16 cellular contexts compared by ENCODE assay signal in genomic region chr4:20020049-20020448, GRCh38.
A peak's percentile ranks its signal among the peaks of the same experiment; 100 is the strongest.
DNase-seq lines count a peak whose midpoint lies in the region; ATAC-seq and TF ChIP-seq lines count a peak whose summit lies in the region.
"Had no signal": no experiment of that assay in that cellular context is flagged by ENCODE, and none has a peak within 500 bp of the region (broad histone marks: within the 10 kb centered on the region; RNA-seq: fewer than 3 reads in every experiment).

No MANE protein-coding gene starts in this region.

- no peak for TF ChIP-seq RAD21 in SK-N-SH (IDR thresholded peaks at IDR 0.05; ENCODE audit: low read length)

- no peaks in the 10 kb centered on the region for H3K36me3 ChIP-seq in SK-N-SH (replicated peaks in 1 of 2; ENCODE audit: control insufficient read depth in 1 of 2, insufficient read depth in 2 of 2, low read length in 1 of 2)
- no peaks in the 10 kb centered on the region for H3K36me3 ChIP-seq in RWPE2 (ENCODE audit: low read depth)
- H3K36me3 ChIP-seq: BLaER1 had no signal

- peaks cover 23% of the 10 kb centered on the region for H3F3A ChIP-seq in SK-N-SH (replicated peaks; ENCODE audit: insufficient read depth)

- H3K27me3 ChIP-seq in SK-N-SH (ENCODE audit: insufficient read depth) = no peaks in the 10 kb centered on the region
- H3K27me3 ChIP-seq in RWPE2 (ENCODE audit: insufficient read depth, poor library complexity, severe bottlenecking) = no peaks in the 10 kb centered on the region
- no peaks in the 10 kb centered on the region for H3K27me3 ChIP-seq in foreskin keratinocyte
- H3K27me3 ChIP-seq: BLaER1 had no signal

- no peak overlapping the region for H3K4me3 Mint-ChIP-seq in nephron progenitor cell
- no peak overlapping the region for H3K4me3 Mint-ChIP-seq in effector memory CD8-positive, alpha-beta T cell
- H3K4me3 Mint-ChIP-seq: CD14-positive monocyte; CD4-positive, alpha-beta memory T cell; H9 had no signal

- TF ChIP-seq CTCF in SK-N-SH (IDR thresholded peaks at IDR 0.05) (no peak), RWPE2 (IDR thresholded peaks at IDR 0.05; ENCODE audit: poor library complexity, severe bottlenecking) (no peak), foreskin keratinocyte (conservative IDR thresholded peaks at IDR 0.05) (no peak), nephron progenitor cell (IDR thresholded peaks at IDR 0.05) (no peak)

- H3K4me1 ChIP-seq in SK-N-SH (ENCODE audit: control insufficient read depth in 1 of 2, insufficient read depth in 2 of 2, low read depth in 1 of 2, low read length in 1 of 2) (peaks cover 3 to 12% of the 10 kb centered on the region in 2 experiments; a peak in 3 of 4 replicates), RWPE2 (ENCODE audit: insufficient read depth, poor library complexity, severe bottlenecking) (peaks cover 16% of the 10 kb centered on the region), foreskin keratinocyte (peaks cover 7% of the 10 kb centered on the region)
- H3K4me1 ChIP-seq: A549, BLaER1 had no signal

- H3K27ac Mint-ChIP-seq in nephron progenitor cell = no peak overlapping the region
- no peak overlapping the region for H3K27ac Mint-ChIP-seq in effector memory CD8-positive, alpha-beta T cell
- H3K27ac Mint-ChIP-seq: CD14-positive monocyte; CD4-positive, alpha-beta memory T cell; H9 had no signal

- no peaks in the 10 kb centered on the region for H3K9me2 ChIP-seq in SK-N-SH

- CTCF ChIA-PET in SK-N-SH (lab: Yijun Ruan, JAX) = interaction anchor here (1.6 kb wide), 1 partner anchor 228 kb away, joined by 6 read pairs; no protein-coding TSS in a partner anchor

- H3K9me3 Mint-ChIP-seq in nephron progenitor cell = no peaks in the 10 kb centered on the region
- peaks cover 2 to 4% of the 10 kb centered on the region in 2 donors for H3K9me3 Mint-ChIP-seq in effector memory CD8-positive, alpha-beta T cell

- POLR2A ChIA-PET in SK-N-SH (lab: Yijun Ruan, JAX) = no interaction called here

- H3K4me3 ChIP-seq in SK-N-SH (ENCODE audit: low read depth in 2 of 2, low read length in 1 of 2) (no peak overlapping the region), RWPE2 (ENCODE audit: severe bottlenecking) (no peak overlapping the region)
- H3K4me3 ChIP-seq: A549, BLaER1 had no signal

- H3K79me2 ChIP-seq in SK-N-SH (ENCODE audit: insufficient read depth) = no peaks in the 10 kb centered on the region

- no peak for TF ChIP-seq EP300 in SK-N-SH (IDR thresholded peaks at IDR 0.05; ENCODE audit: borderline replicate concordance in 1 of 2, low read depth in 1 of 2, low read length in 1 of 2)

- WGBS in SK-N-SH (ENCODE audit: low lambda C conversion rate) = 40% methylated on average over 2 of the region's 2 CpGs

- no peak overlapping the region for H3K4me2 ChIP-seq in SK-N-SH
- H3K4me2 ChIP-seq: A549, BLaER1 had no signal

- H3K9ac ChIP-seq in SK-N-SH = no peak overlapping the region
- H3K9ac ChIP-seq: BLaER1 had no signal

- no peak for DNase-seq in SK-N-SH
- no peak for DNase-seq in RWPE2 (ENCODE audit: low spot score)
- peak in 1 of 2 donors; percentile 67 for DNase-seq in foreskin keratinocyte
- DNase-seq in nephron progenitor cell = no peak
- no peak for DNase-seq in effector memory CD8-positive, alpha-beta T cell
- DNase-seq: CD4-positive, alpha-beta memory T cell; DMS53; DND-41; H9 had no signal

- peak overlapping the region in 1 of 2 experiments; percentile 21; a peak in 2 of 4 replicates for H3K27ac ChIP-seq in SK-N-SH (ENCODE audit: low read depth in 2 of 2, low read length in 1 of 2)
- H3K27ac ChIP-seq in RWPE2 (ENCODE audit: poor library complexity, severe bottlenecking) = peak overlapping the region; percentile 82
- peak overlapping the region; percentile 6 for H3K27ac ChIP-seq in foreskin keratinocyte
- H3K27ac ChIP-seq: 22Rv1, A549, BLaER1 had no signal

- ATAC-seq in SK-N-SH treated with all-trans-retinoic acid at 6 μM for 48 hours (no peak), RWPE2 (ENCODE audit: low read depth) (peak; percentile 58), foreskin keratinocyte (peak; percentile 81), GM19455 (IDR thresholded peaks at IDR 0.05; ENCODE audit: unreplicated experiment) (no peak), HG03442 (IDR thresholded peaks at IDR 0.05; ENCODE audit: unreplicated experiment) (no peak)
- ATAC-seq in effector memory CD8-positive, alpha-beta T cell (replicated peaks) = no peak
- ATAC-seq: A549 had no signal

- H4K20me1 ChIP-seq in SK-N-SH (ENCODE audit: insufficient read depth) = no peaks in the 10 kb centered on the region
- H4K20me1 ChIP-seq: BLaER1 had no signal

- no peaks in the 10 kb centered on the region for H3K27me3 Mint-ChIP-seq in nephron progenitor cell (ENCODE audit: low read depth, poor library complexity)
- no peaks in the 10 kb centered on the region for H3K27me3 Mint-ChIP-seq in effector memory CD8-positive, alpha-beta T cell
- H3K27me3 Mint-ChIP-seq: CD4-positive, alpha-beta memory T cell had no signal

- H2AFZ ChIP-seq in SK-N-SH (ENCODE audit: low read depth) = no peak overlapping the region

- no peaks in the 10 kb centered on the region for H3K4me1 Mint-ChIP-seq in nephron progenitor cell
- H3K4me1 Mint-ChIP-seq in effector memory CD8-positive, alpha-beta T cell (ENCODE audit: low read depth in 2 of 2) = no peaks in the 10 kb centered on the region
- H3K4me1 Mint-ChIP-seq: CD14-positive monocyte; CD4-positive, alpha-beta memory T cell; H9 had no signal

- H3K36me3 Mint-ChIP-seq in nephron progenitor cell (ENCODE audit: low read depth) = no peaks in the 10 kb centered on the region
- no peaks in the 10 kb centered on the region for H3K36me3 Mint-ChIP-seq in effector memory CD8-positive, alpha-beta T cell (ENCODE audit: insufficient read depth)
- H3K36me3 Mint-ChIP-seq: CD14-positive monocyte; CD4-positive, alpha-beta memory T cell had no signal

- no peaks in the 10 kb centered on the region for H3K9me3 ChIP-seq in SK-N-SH
- no peaks in the 10 kb centered on the region for H3K9me3 ChIP-seq in RWPE2 (ENCODE audit: severe bottlenecking)
- H3K9me3 ChIP-seq: A549, BLaER1 had no signal

TF ChIP-seq in SK-N-SH, 30 proteins besides CTCF, POLR2A, EP300 and RAD21:
- TF ChIP-seq PBX3 (IDR thresholded peaks at IDR 0.05) = peak; percentile 41; the same call in 1 of the 2 replicates
- TF ChIP-seq TCF12 (IDR thresholded peaks at IDR 0.05) = peak; percentile 37; the same call in 1 of the 2 replicates
- TF ChIP-seq FOXM1 (IDR thresholded peaks at IDR 0.05; ENCODE audit: low read depth) = no peak

TF ChIP-seq in SK-N-SH treated with all-trans-retinoic acid at 6 μM for 48 hours, 23 proteins besides CTCF, POLR2A, EP300 and RAD21:
- TF ChIP-seq TCF4 (CRISPR knock-in tag; IDR thresholded peaks at IDR 0.05; ENCODE audit: borderline replicate concordance) (no peak), PPARA (CRISPR knock-in tag; IDR thresholded peaks at IDR 0.05; ENCODE audit: borderline replicate concordance) (no peak), CSRNP3 (CRISPR knock-in tag; IDR thresholded peaks at IDR 0.05) (no peak), RARB (CRISPR knock-in tag; IDR thresholded peaks at IDR 0.05) (no peak), CREB5 (CRISPR knock-in tag; IDR thresholded peaks at IDR 0.05; ENCODE audit: low read depth) (no peak)
- TF ChIP-seq, protein P1, sequence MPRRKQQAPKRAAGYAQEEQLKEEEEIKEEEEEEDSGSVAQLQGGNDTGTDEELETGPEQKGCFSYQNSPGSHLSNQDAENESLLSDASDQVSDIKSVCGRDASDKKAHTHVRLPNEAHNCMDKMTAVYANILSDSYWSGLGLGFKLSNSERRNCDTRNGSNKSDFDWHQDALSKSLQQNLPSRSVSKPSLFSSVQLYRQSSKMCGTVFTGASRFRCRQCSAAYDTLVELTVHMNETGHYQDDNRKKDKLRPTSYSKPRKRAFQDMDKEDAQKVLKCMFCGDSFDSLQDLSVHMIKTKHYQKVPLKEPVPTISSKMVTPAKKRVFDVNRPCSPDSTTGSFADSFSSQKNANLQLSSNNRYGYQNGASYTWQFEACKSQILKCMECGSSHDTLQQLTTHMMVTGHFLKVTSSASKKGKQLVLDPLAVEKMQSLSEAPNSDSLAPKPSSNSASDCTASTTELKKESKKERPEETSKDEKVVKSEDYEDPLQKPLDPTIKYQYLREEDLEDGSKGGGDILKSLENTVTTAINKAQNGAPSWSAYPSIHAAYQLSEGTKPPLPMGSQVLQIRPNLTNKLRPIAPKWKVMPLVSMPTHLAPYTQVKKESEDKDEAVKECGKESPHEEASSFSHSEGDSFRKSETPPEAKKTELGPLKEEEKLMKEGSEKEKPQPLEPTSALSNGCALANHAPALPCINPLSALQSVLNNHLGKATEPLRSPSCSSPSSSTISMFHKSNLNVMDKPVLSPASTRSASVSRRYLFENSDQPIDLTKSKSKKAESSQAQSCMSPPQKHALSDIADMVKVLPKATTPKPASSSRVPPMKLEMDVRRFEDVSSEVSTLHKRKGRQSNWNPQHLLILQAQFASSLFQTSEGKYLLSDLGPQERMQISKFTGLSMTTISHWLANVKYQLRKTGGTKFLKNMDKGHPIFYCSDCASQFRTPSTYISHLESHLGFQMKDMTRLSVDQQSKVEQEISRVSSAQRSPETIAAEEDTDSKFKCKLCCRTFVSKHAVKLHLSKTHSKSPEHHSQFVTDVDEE (CRISPR knock-in tag; IDR thresholded peaks at IDR 0.05) = no peak

Comparison
In these comparisons a context has a peak if more than half of its experiments do, and no peak if none do; other contexts are left out.
1. ATAC-seq: peak in RWPE2 (single experiment) and foreskin keratinocyte (single experiment); none in SK-N-SH treated with all-trans-retinoic acid at 6 μM for 48 hours (single experiment), effector memory CD8-positive, alpha-beta T cell (single experiment), GM19455 (single experiment) and HG03442 (single experiment).